Comparison of ENCODE assay signal across 23 cellular contexts in genomic region chr1:45016767-45017166, GRCh38.
"Had no signal": no experiment of that assay in that cellular context is flagged by ENCODE, and none has a peak within 500 bp of the region (broad histone marks: within the 10 kb centered on the region; RNA-seq: fewer than 3 reads in every experiment).

No MANE protein-coding gene starts in this region.

- H3K27me3 Mint-ChIP-seq: memory B cell; progenitor cell of endocrine pancreas; stimulated activated naive CD8-positive, alpha-beta T cell treated with anti-CD3 and anti-CD28 coated beads, Interleukin-15, Interleukin-2, amounts not matched to agents 100 ng/mL and 50 ng/mL, for 24 hours; T-cell had no signal

- ATAC-seq: activated T-cell treated with anti-CD3 and anti-CD28 coated beads, Interleukin-2, amount 50 U/mL, for 72 hours; body of pancreas; esophagus mucosa; gastroesophageal sphincter; heart left ventricle; mucosa of descending colon; SK-N-SH treated with all-trans-retinoic acid at 6 μM for 48 hours; T-cell had no signal

- DNase-seq: activated CD4-positive, alpha-beta T cell treated with anti-CD3 and anti-CD28 coated beads for 4 hours; activated CD4-positive, alpha-beta T cell treated with anti-CD3 and anti-CD28 coated beads, Interleukin-2, amount 50 U/mL, for 48 hours; activated CD4-positive, CD25-positive, alpha-beta regulatory T cell; activated effector memory CD4-positive, alpha-beta T cell treated with Interleukin-2 at 50 U/mL for 16 hours; activated naive CD4-positive, alpha-beta T cell treated with anti-CD3 and anti-CD28 coated beads for 36 hours; activated T-cell treated with anti-CD3 and anti-CD28 coated beads, Interleukin-2, amount 50 U/mL, for 72 hours; body of pancreas; effector CD4-positive, alpha-beta T cell; heart left ventricle; mucosa of descending colon; occipital lobe; spleen; stimulated activated CD4-positive, alpha-beta T cell treated with anti-CD3 and anti-CD28 coated beads, Interleukin-4, amount 100 ng/mL, for 1 hour; T-cell; tibial artery had no signal

- H3K27ac ChIP-seq: body of pancreas, cardiac muscle cell, gastroesophageal sphincter, heart left ventricle, spleen, tibial artery had no signal

- H3K9me3 Mint-ChIP-seq: activated naive CD4-positive, alpha-beta T cell treated with anti-CD3 and anti-CD28 coated beads for 36 hours; activated T-cell treated with anti-CD3 and anti-CD28 coated beads, Interleukin-2, amount 50 U/mL, for 72 hours; memory B cell; stimulated activated naive CD8-positive, alpha-beta T cell treated with anti-CD3 and anti-CD28 coated beads, Interleukin-15, Interleukin-2, amounts not matched to agents 100 ng/mL and 50 ng/mL, for 24 hours; T-cell; T-helper 2 cell treated with Interferon-gamma antibody and Interleukin-4, amounts not matched to agents 5 μg/mL and 100 μg/mL, for 36 hours had no signal

- H3K27ac Mint-ChIP-seq: activated naive CD4-positive, alpha-beta T cell treated with anti-CD3 and anti-CD28 coated beads for 36 hours; activated T-cell treated with anti-CD3 and anti-CD28 coated beads, Interleukin-2, amount 50 U/mL, for 72 hours; memory B cell; progenitor cell of endocrine pancreas; stimulated activated naive CD8-positive, alpha-beta T cell treated with anti-CD3 and anti-CD28 coated beads, Interleukin-15, Interleukin-2, amounts not matched to agents 100 ng/mL and 50 ng/mL, for 24 hours; T-helper 2 cell treated with Interferon-gamma antibody and Interleukin-4, amounts not matched to agents 5 μg/mL and 100 μg/mL, for 36 hours had no signal

- H3K9me3 ChIP-seq: body of pancreas, gastroesophageal sphincter, heart left ventricle, mucosa of descending colon, spleen, tibial artery had no signal

- H3K4me3 Mint-ChIP-seq: activated naive CD4-positive, alpha-beta T cell treated with anti-CD3 and anti-CD28 coated beads for 36 hours; activated T-cell treated with anti-CD3 and anti-CD28 coated beads, Interleukin-2, amount 50 U/mL, for 72 hours; memory B cell; stimulated activated naive CD8-positive, alpha-beta T cell treated with anti-CD3 and anti-CD28 coated beads, Interleukin-15, Interleukin-2, amounts not matched to agents 100 ng/mL and 50 ng/mL, for 24 hours; T-cell; T-helper 2 cell treated with Interferon-gamma antibody and Interleukin-4, amounts not matched to agents 5 μg/mL and 100 μg/mL, for 36 hours had no signal

- H3K4me3 ChIP-seq: body of pancreas, cardiac muscle cell, gastroesophageal sphincter, heart left ventricle, mucosa of descending colon, spleen, tibial artery had no signal

- H3K27me3 ChIP-seq: body of pancreas, cardiac muscle cell, gastroesophageal sphincter, heart left ventricle, spleen, tibial artery had no signal
